Comparison of ENCODE assay signal across 8 cellular contexts in genomic region chr11:287821-288327, GRCh38. TPM values are rescaled to one million over a fixed set of nuclear protein-coding genes. Genes with fewer than 3 reads are reported as not detected.
DNase-seq lines count a peak whose midpoint lies in the region; ATAC-seq and TF ChIP-seq lines count a peak whose summit lies in the region.

No MANE protein-coding gene starts in this region.

- peak; percentile 73 for DNase-seq in activated CD4-positive, alpha-beta memory T cell treated with anti-CD3 and anti-CD28 coated beads for 36 hours
- DNase-seq in fibroblast of the aortic adventitia (ENCODE audit: low read depth) (no peak), posterior vena cava (ENCODE audit: low spot score) (peak; percentile 84), NCI-H1930 (lab: John Stamatoyannopoulos, UW) (no peak), NCI-H2029 treated with DMSO at 0.1 percent for 48 hours (lab: John Stamatoyannopoulos, UW) (no peak), Kasumi-1 (lab: John Stamatoyannopoulos, UW) (no peak)

- no peak for TF ChIP-seq CTCF in fibroblast of the aortic adventitia (IDR thresholded peaks at IDR 0.05; ENCODE audit: insufficient read depth, low read length)

- CTCF ChIA-PET in activated CD4-positive, alpha-beta memory T cell treated with anti-CD3 and anti-CD28 coated beads for 36 hours (lab: Charles Lee) = interaction anchor here (0.7 to 2.3 kb wide), 5 partner anchors 25 to 109 kb away, joined by 3 to 15 read pairs (median 4); no protein-coding TSS in a partner anchor

- peak overlapping the region; percentile 96 for H3K4me3 Mint-ChIP-seq in activated CD4-positive, alpha-beta memory T cell treated with anti-CD3 and anti-CD28 coated beads for 36 hours

- peaks cover 32% of the 10 kb centered on the region for H3K4me1 Mint-ChIP-seq in activated CD4-positive, alpha-beta memory T cell treated with anti-CD3 and anti-CD28 coated beads for 36 hours (ENCODE audit: low read depth)

- peak overlapping the region; percentile 67 for H3K4me3 ChIP-seq in fibroblast of the aortic adventitia (ENCODE audit: low read depth, low read length)

- peaks cover 4% of the 10 kb centered on the region for H3K36me3 Mint-ChIP-seq in activated CD4-positive, alpha-beta memory T cell treated with anti-CD3 and anti-CD28 coated beads for 36 hours

- no peaks in the 10 kb centered on the region for H3K27me3 Mint-ChIP-seq in activated CD4-positive, alpha-beta memory T cell treated with anti-CD3 and anti-CD28 coated beads for 36 hours

- peak overlapping the region; percentile 95 for H3K27ac Mint-ChIP-seq in activated CD4-positive, alpha-beta memory T cell treated with anti-CD3 and anti-CD28 coated beads for 36 hours

- H3K9me3 Mint-ChIP-seq in activated CD4-positive, alpha-beta memory T cell treated with anti-CD3 and anti-CD28 coated beads for 36 hours = no peaks in the 10 kb centered on the region

- intact Hi-C loops in activated CD4-positive, alpha-beta memory T cell treated with anti-CD3 and anti-CD28 coated beads for 36 hours (cut with micrococcal nuclease) = loop anchor here (2.0 to 5.0 kb wide), 3 partner anchors 19 to 51 kb away; partner anchors contain the start of genes PSMD13 and SIRT3
- intact Hi-C loops in posterior vena cava (cut with DNase I) = loop anchor here in 1 of 2 donors (5.0 kb wide), 1 partner anchor 51 kb away; the partner anchor contains the start of genes PSMD13 and SIRT3

- peak; percentile 9 for ATAC-seq in GM21825 (IDR thresholded peaks at IDR 0.05; ENCODE audit: unreplicated experiment)
- ATAC-seq in GM18909 (IDR thresholded peaks at IDR 0.05; ENCODE audit: poor library complexity, unreplicated experiment) = no peak

- POLR2A ChIA-PET in activated CD4-positive, alpha-beta memory T cell treated with anti-CD3 and anti-CD28 coated beads for 36 hours (lab: Charles Lee) = interaction anchor here (0.6 to 2.3 kb wide), 6 partner anchors 19 to 81 kb away, joined by 3 to 9 read pairs (median 4); partner anchors contain the start of genes BET1L and RIC8A

RNA-seq across cellular contexts. Expression of gene PGGHG, which starts 1.1 kb away (rescaled TPM):
- 10 to 100 TPM; 74.3 to 75.0 TPM for total RNA-seq in activated CD4-positive, alpha-beta memory T cell treated with anti-CD3 and anti-CD28 coated beads for 36 hours
- total RNA-seq in fibroblast of the aortic adventitia (ENCODE audit: low replicate concordance) (5.3 and 6.9 TPM in 2 replicates), posterior vena cava (10 to 100 TPM; 18.8 to 20.7 TPM)

RNA-seq across cellular contexts. Expression of gene NLRP6, which starts 9.7 kb away (rescaled TPM):
- 1 to 10 TPM in 1 of 2 experiments, under 1 TPM in 1; 0.99 to 1.2 TPM for total RNA-seq in activated CD4-positive, alpha-beta memory T cell treated with anti-CD3 and anti-CD28 coated beads for 36 hours
- total RNA-seq in fibroblast of the aortic adventitia (ENCODE audit: low replicate concordance) (not detected in 2 replicates), posterior vena cava (under 1 TPM; 0.38 to 0.42 TPM)

RNA-seq across cellular contexts. Expression of gene IFITM5, which starts 11.5 kb away (rescaled TPM):
- not detected for total RNA-seq in activated CD4-positive, alpha-beta memory T cell treated with anti-CD3 and anti-CD28 coated beads for 36 hours
- total RNA-seq in fibroblast of the aortic adventitia (ENCODE audit: low replicate concordance) = not detected in 2 replicates
- not detected for total RNA-seq in posterior vena cava

RNA-seq across cellular contexts. Expression of gene IFITM2, which starts 19.7 kb away (rescaled TPM):
- 100 to 1,000 TPM; 525 to 561 TPM for total RNA-seq in activated CD4-positive, alpha-beta memory T cell treated with anti-CD3 and anti-CD28 coated beads for 36 hours
- total RNA-seq in fibroblast of the aortic adventitia (ENCODE audit: low replicate concordance) (50.1 and 88.1 TPM in 2 replicates), posterior vena cava (100 to 1,000 TPM; 647 to 724 TPM)

RNA-seq across cellular contexts. Expression of gene IFITM1, which starts 26.0 kb away (rescaled TPM):
- total RNA-seq in activated CD4-positive, alpha-beta memory T cell treated with anti-CD3 and anti-CD28 coated beads for 36 hours = 100 to 1,000 TPM; 195 to 200 TPM
- total RNA-seq in fibroblast of the aortic adventitia (ENCODE audit: low replicate concordance) = 20.9 and 24.2 TPM in 2 replicates
- 100 to 1,000 TPM; 205 to 275 TPM for total RNA-seq in posterior vena cava

Comparison
In these comparisons a context has a peak if more than half of its experiments do, and no peak if none do; other contexts are left out.
1. DNase-seq: peak in activated CD4-positive, alpha-beta memory T cell treated with anti-CD3 and anti-CD28 coated beads for 36 hours (single experiment) and posterior vena cava (single experiment); none in fibroblast of the aortic adventitia (single experiment), NCI-H1930 (0 of 2), NCI-H2029 treated with DMSO at 0.1 percent for 48 hours (single experiment) and Kasumi-1 (0 of 2).